ENCODE assay signal across 8 cellular contexts in genomic region chr5:59673438-59674058, GRCh38.
DNase-seq lines count a peak whose midpoint lies in the region; ATAC-seq and TF ChIP-seq lines count a peak whose summit lies in the region.

No MANE protein-coding gene starts in this region.

- no peaks in the 10 kb centered on the region for H3K27me3 Mint-ChIP-seq in chondrocyte (ENCODE audit: low read depth)
- peaks cover 15% of the 10 kb centered on the region for H3K27me3 Mint-ChIP-seq in activated naive CD8-positive, alpha-beta T cell treated with anti-CD3 and anti-CD28 coated beads for 36 hours

- H2AK5ac ChIP-seq in mesenchymal stem cell (ENCODE audit: low read length, severe bottlenecking), result no peak overlapping the region

- H2BK12ac ChIP-seq in mesenchymal stem cell (ENCODE audit: low read length in 2 of 2), result no peak overlapping the region

- no peak overlapping the region for H3K27ac Mint-ChIP-seq in chondrocyte (ENCODE audit: unreplicated experiment)
- H3K27ac Mint-ChIP-seq in activated naive CD8-positive, alpha-beta T cell treated with anti-CD3 and anti-CD28 coated beads for 36 hours, result no peak overlapping the region

- H3K23ac ChIP-seq in mesenchymal stem cell (ENCODE audit: low read length in 2 of 2), result no peak overlapping the region

- peak; percentile 94 for TF ChIP-seq CTCF in chondrocyte (IDR thresholded peaks at IDR 0.05)

- DNase-seq in EL, result peak; percentile 57
- DNase-seq in NCI-H526 (lab: John Stamatoyannopoulos, UW), result peak; percentile 0 to 22
- DNase-seq in chondrocyte (ENCODE audit: low spot score), result no peak
- DNase-seq in mesenchymal stem cell, result peak; percentile 63
- no peak for DNase-seq in activated naive CD8-positive, alpha-beta T cell treated with anti-CD3 and anti-CD28 coated beads for 36 hours

- H2BK5ac ChIP-seq in mesenchymal stem cell (ENCODE audit: low read depth, low read length, poor library complexity, severe bottlenecking), result no peak overlapping the region

- H3K4me3 Mint-ChIP-seq in chondrocyte (ENCODE audit: unreplicated experiment), result no peak overlapping the region
- no peak overlapping the region for H3K4me3 Mint-ChIP-seq in activated naive CD8-positive, alpha-beta T cell treated with anti-CD3 and anti-CD28 coated beads for 36 hours

- no peaks in the 10 kb centered on the region for H3K4me1 ChIP-seq in mesenchymal stem cell (ENCODE audit: control insufficient read depth, insufficient read depth, low read depth, low read length)

- no peak overlapping the region for H3K14ac ChIP-seq in mesenchymal stem cell (ENCODE audit: low read length in 2 of 2)

- no peak overlapping the region for H2BK15ac ChIP-seq in mesenchymal stem cell (ENCODE audit: low read depth, poor library complexity, severe bottlenecking)

- ATAC-seq in HG02759 (IDR thresholded peaks at IDR 0.05; ENCODE audit: unreplicated experiment), result peak; percentile 61
- no peak for ATAC-seq in HG02678 (IDR thresholded peaks at IDR 0.05; ENCODE audit: unreplicated experiment)
- no peak for ATAC-seq in GM18517 (IDR thresholded peaks at IDR 0.05; ENCODE audit: unreplicated experiment)

- no peaks in the 10 kb centered on the region for H3K36me3 Mint-ChIP-seq in chondrocyte (ENCODE audit: low read depth)
- no peaks in the 10 kb centered on the region for H3K36me3 Mint-ChIP-seq in activated naive CD8-positive, alpha-beta T cell treated with anti-CD3 and anti-CD28 coated beads for 36 hours

- H3K9ac ChIP-seq in mesenchymal stem cell (ENCODE audit: low read length), result no peak overlapping the region

- no peak overlapping the region for H3K18ac ChIP-seq in mesenchymal stem cell (ENCODE audit: low read depth in 1 of 2, low read length in 2 of 2)

- H3K4me2 ChIP-seq in mesenchymal stem cell (ENCODE audit: low read length, poor library complexity, severe bottlenecking), result no peak overlapping the region

- H2AFZ ChIP-seq in mesenchymal stem cell (ENCODE audit: low read depth, low read length), result no peak overlapping the region

- H3K27me3 ChIP-seq in mesenchymal stem cell (ENCODE audit: control insufficient read depth in 1 of 2, insufficient read depth in 1 of 2, low read length in 2 of 2), result no peaks in the 10 kb centered on the region

- no peaks in the 10 kb centered on the region for H3K9me3 Mint-ChIP-seq in chondrocyte (ENCODE audit: low read depth)
- H3K9me3 Mint-ChIP-seq in activated naive CD8-positive, alpha-beta T cell treated with anti-CD3 and anti-CD28 coated beads for 36 hours, result no peaks in the 10 kb centered on the region

- H3K79me1 ChIP-seq in mesenchymal stem cell (replicated peaks; ENCODE audit: low read length, poor library complexity, severe bottlenecking), result no peaks in the 10 kb centered on the region

- WGBS in mesenchymal stem cell, result no CpG with 5 or more reads among the region's 4 CpGs

- no peak overlapping the region for H3K4ac ChIP-seq in mesenchymal stem cell (ENCODE audit: low read depth in 1 of 2, low read length in 2 of 2)

- no peak overlapping the region for H2BK120ac ChIP-seq in mesenchymal stem cell (ENCODE audit: low read depth, low read length)

- H3K27ac ChIP-seq in mesenchymal stem cell (ENCODE audit: low read length, poor library complexity, severe bottlenecking), result no peak overlapping the region

- no peak overlapping the region for H4K91ac ChIP-seq in mesenchymal stem cell (ENCODE audit: low read length)

- H4K8ac ChIP-seq in mesenchymal stem cell (ENCODE audit: low read length), result no peak overlapping the region

- no peaks in the 10 kb centered on the region for H3K36me3 ChIP-seq in mesenchymal stem cell (ENCODE audit: control insufficient read depth in 1 of 2, insufficient read depth in 2 of 2, low read depth in 1 of 2, low read length in 2 of 2)

- H3K9me3 ChIP-seq in mesenchymal stem cell (ENCODE audit: control insufficient read depth, low read length), result no peaks in the 10 kb centered on the region

- no peak overlapping the region for H3K4me3 ChIP-seq in mesenchymal stem cell (ENCODE audit: insufficient read depth in 1 of 2, low read depth in 1 of 2, low read length in 2 of 2)

- H3K4me1 Mint-ChIP-seq in chondrocyte (ENCODE audit: low read depth), result peaks cover 8% of the 10 kb centered on the region
- H3K4me1 Mint-ChIP-seq in activated naive CD8-positive, alpha-beta T cell treated with anti-CD3 and anti-CD28 coated beads for 36 hours, result no peaks in the 10 kb centered on the region

Comparison
In these comparisons a context has a peak if more than half of its experiments do, and no peak if none do; other contexts are left out.
1. DNase-seq: peak in EL (single experiment), NCI-H526 (2 of 2) and mesenchymal stem cell (single experiment); none in chondrocyte (single experiment) and activated naive CD8-positive, alpha-beta T cell treated with anti-CD3 and anti-CD28 coated beads for 36 hours (single experiment).